In genomic region chr12:121577443-121578180, GRCh38 we compare ENCODE assay signal across 9 cellular contexts. TPM values are rescaled to one million over a fixed set of nuclear protein-coding genes. Genes with fewer than 3 reads are reported as not detected.
DNase-seq lines count a peak whose midpoint lies in the region; ATAC-seq and TF ChIP-seq lines count a peak whose summit lies in the region.
"Had no signal": no experiment of that assay in that cellular context is flagged by ENCODE, and none has a peak within 500 bp of the region (broad histone marks: within the 10 kb centered on the region; RNA-seq: fewer than 3 reads in every experiment).

No MANE protein-coding gene starts in this region.

- H3K36me3 ChIP-seq in DND-41 (ENCODE audit: insufficient read depth, low read length) = peaks cover 30% of the 10 kb centered on the region
- peaks cover 11% of the 10 kb centered on the region; the same call in 1 of the 2 replicates for H3K36me3 ChIP-seq in PC-3 (ENCODE audit: low read depth, low read length)
- peaks cover 0 to 23% (median 15%) of the 10 kb centered on the region in 4 donors for H3K36me3 ChIP-seq in esophagus muscularis mucosa
- no peaks in the 10 kb centered on the region for H3K36me3 ChIP-seq in prostate gland
- peaks cover 0 to 15% of the 10 kb centered on the region in 2 donors for H3K36me3 ChIP-seq in adrenal gland (replicated peaks in 1 of 2)

- POLR2A ChIA-PET in PC-3 (lab: Charles Lee; ENCODE audit: unreplicated experiment) = interaction anchor here (0.6 to 0.9 kb wide), 2 partner anchors 49 to 266 kb away, joined by 3 to 5 read pairs; partner anchors contain the start of gene ORAI1

- H3K4me3 ChIP-seq in DND-41 (ENCODE audit: low read depth in 1 of 2, low read length in 2 of 2) = peak overlapping the region in 1 of 2 experiments; percentile 53; a peak in 2 of 4 replicates
- peak overlapping the region; percentile 39 for H3K4me3 ChIP-seq in PC-3 (ENCODE audit: low read length)
- H3K4me3 ChIP-seq in esophagus muscularis mucosa = peak overlapping the region; percentile 65 to 90 (median 82)
- H3K4me3 ChIP-seq in prostate gland = peak overlapping the region in 1 of 2 donors; percentile 53
- no peak overlapping the region for H3K4me3 ChIP-seq in adrenal gland

- H3K9me3 ChIP-seq in DND-41 (ENCODE audit: insufficient read depth, low read length, severe bottlenecking) (no peaks in the 10 kb centered on the region), PC-3 (ENCODE audit: low read length) (no peaks in the 10 kb centered on the region), esophagus muscularis mucosa (no peaks in the 10 kb centered on the region), prostate gland (no peaks in the 10 kb centered on the region), adrenal gland (replicated peaks in 1 of 3) (no peaks in the 10 kb centered on the region)

- no peak for TF ChIP-seq EP300 in esophagus muscularis mucosa (IDR thresholded peaks at IDR 0.05)

- H3K79me2 ChIP-seq in DND-41 (ENCODE audit: insufficient read depth, low read length) (peaks cover 62% of the 10 kb centered on the region), PC-3 (ENCODE audit: low read length) (peaks cover 39% of the 10 kb centered on the region)

- no peak overlapping the region for H2AFZ ChIP-seq in DND-41 (ENCODE audit: low read depth, low read length)
- peak overlapping the region; percentile 56; the same call in 1 of the 2 replicates for H2AFZ ChIP-seq in PC-3 (ENCODE audit: low read length)

- peak overlapping the region; percentile 64 for H3K4me2 ChIP-seq in DND-41 (ENCODE audit: insufficient read depth, low read length)
- H3K4me2 ChIP-seq in PC-3 (ENCODE audit: low read length) = peak overlapping the region; percentile 82

- H3K9ac ChIP-seq in DND-41 (ENCODE audit: low read depth, low read length) = peak overlapping the region; percentile 90
- H3K9ac ChIP-seq in PC-3 (ENCODE audit: low read length) = peak overlapping the region; percentile 13

- no TSS peak for BruUV-seq in PC-3 (replicated peaks; lab: Mats Ljungman, UMichigan)

- intact Hi-C loops in PC-3 (cut with micrococcal nuclease) (no loop called here), esophagus muscularis mucosa (cut with DNase I) (no loop called here), prostate gland (cut with DNase I) (no loop called here), adrenal gland (cut with DNase I) (no loop called here)

- no peaks in the 10 kb centered on the region for H3K27me3 ChIP-seq in DND-41 (ENCODE audit: insufficient read depth, low read length, poor library complexity)
- no peaks in the 10 kb centered on the region for H3K27me3 ChIP-seq in PC-3 (ENCODE audit: low read length)
- no peaks in the 10 kb centered on the region for H3K27me3 ChIP-seq in esophagus muscularis mucosa
- H3K27me3 ChIP-seq in prostate gland (replicated peaks; ENCODE audit: insufficient read depth) = no peaks in the 10 kb centered on the region
- H3K27me3 ChIP-seq in adrenal gland = no peaks in the 10 kb centered on the region

- CTCF ChIA-PET in PC-3 (lab: Charles Lee) = interaction anchor here (0.8 to 2.0 kb wide), 3 partner anchors 25 to 90 kb away, joined by 5 to 24 read pairs (median 5); partner anchors contain the start of gene ORAI1

- H4K20me1 ChIP-seq in DND-41 (ENCODE audit: insufficient read depth, low read length) (no peaks in the 10 kb centered on the region), PC-3 (ENCODE audit: low read length) (no peaks in the 10 kb centered on the region)

- H3K4me1 ChIP-seq in DND-41 (ENCODE audit: insufficient read depth, low read length) (peaks cover 41% of the 10 kb centered on the region), PC-3 (ENCODE audit: insufficient read depth, low read length) (peaks cover 44% of the 10 kb centered on the region), esophagus muscularis mucosa (peaks cover 40 to 62% (median 55%) of the 10 kb centered on the region in 4 donors), prostate gland (replicated peaks) (no peaks in the 10 kb centered on the region), adrenal gland (replicated peaks in 1 of 2) (peaks cover 25 to 50% of the 10 kb centered on the region in 2 donors)

- peaks cover 9% of the 10 kb centered on the region for H3F3A ChIP-seq in PC-3 (ENCODE audit: low read length, unreplicated experiment)

- 89% methylated on average over 9 of the region's 10 CpGs for WGBS in esophagus muscularis mucosa
- 86% methylated on average over 10 of the region's 10 CpGs for WGBS in prostate gland
- 84 to 94% (median 87%) methylated on average over 7 to 10 of the region's 10 CpGs for WGBS in adrenal gland, 4 donors

- TF ChIP-seq CTCF in DND-41 (IDR thresholded peaks at IDR 0.05; ENCODE audit: borderline replicate concordance, extremely low read depth, low read length, poor library complexity, severe bottlenecking) = no peak
- TF ChIP-seq CTCF in PC-3 (conservative IDR thresholded peaks at IDR 0.05; ENCODE audit: low read depth, low read length) = no peak
- no peak for TF ChIP-seq CTCF in esophagus muscularis mucosa (IDR thresholded peaks at IDR 0.05)
- TF ChIP-seq CTCF in prostate gland (IDR thresholded peaks at IDR 0.05) = no peak
- TF ChIP-seq CTCF in adrenal gland (IDR thresholded peaks at IDR 0.05) = no peak
- no peak for TF ChIP-seq CTCF in GM20000 (IDR thresholded peaks at IDR 0.05; ENCODE audit: extremely low read depth, missing control alignments)

- DNase-seq in DND-41 = no peak
- DNase-seq in PC-3 = no peak
- no peak for DNase-seq in esophagus muscularis mucosa (ENCODE audit: extremely low spot score)
- DNase-seq in prostate gland (ENCODE audit: low spot score) = no peak
- DNase-seq in NCI-H446 (lab: John Stamatoyannopoulos, UW) = no peak
- no peak for DNase-seq in adrenal gland
- no peak for DNase-seq in GM20000 (ENCODE audit: low spot score)
- DNase-seq in SK-N-DZ (ENCODE audit: low spot score) = no peak
- DNase-seq: erythroblast had no signal

- TF ChIP-seq POLR2A in esophagus muscularis mucosa (IDR thresholded peaks at IDR 0.05; ENCODE audit: low read depth) (no peak), prostate gland (IDR thresholded peaks at IDR 0.05) (no peak), adrenal gland (IDR thresholded peaks at IDR 0.05) (no peak)

- H3K27ac ChIP-seq in DND-41 (ENCODE audit: low read length) (peak overlapping the region; percentile 50), PC-3 (ENCODE audit: low read length) (peak overlapping the region; percentile 84), esophagus muscularis mucosa (replicated peaks in 1 of 4) (peak overlapping the region; percentile 84 to 93 (median 90)), prostate gland (peak overlapping the region; percentile 36 to 49), adrenal gland (peak overlapping the region in 2 of 5 donors; percentile 54 to 62)

- no peak for ATAC-seq in DND-41 (ENCODE audit: insufficient read depth, low read depth)
- ATAC-seq in PC-3 = peak; percentile 20

- H3K9me2 ChIP-seq in PC-3 (replicated peaks; ENCODE audit: low read length) = no peaks in the 10 kb centered on the region

RNA-seq across cellular contexts. Expression of gene KDM2B, which starts 3.2 kb away (rescaled TPM):
- total RNA-seq in PC-3 (2014; rRNA removed) (52.5 and 72.3 TPM in 2 replicates), esophagus muscularis mucosa (10 to 100 TPM; 13.6 to 23.5 (median 20.0) TPM), prostate gland (10 to 100 TPM; 18.1 to 39.3 TPM), adrenal gland (10 to 100 TPM in 7 of 8 donors, 1 to 10 TPM in 1; 9.1 to 40.6 (median 18.0) TPM)
- 10 to 100 TPM in 2 of 3 donors, 1 to 10 TPM in 1; 5.0 to 19.7 (median 10.2) TPM for polyA plus RNA-seq in adrenal gland
- polyA plus RNA-seq in SK-N-DZ (2014; cell fraction: cytosol; rRNA removed) = 62.0 and 69.7 TPM in 2 replicates
- 63.0 and 94.1 TPM in 2 replicates for polyA plus RNA-seq in SK-N-DZ (2014; cell fraction: nucleus; rRNA removed)

RNA-seq across cellular contexts. Expression of gene ORAI1, which starts 48.7 kb away (rescaled TPM):
- 31.4 and 35.0 TPM in 2 replicates for total RNA-seq in PC-3 (2014; rRNA removed)
- total RNA-seq in esophagus muscularis mucosa = 10 to 100 TPM in 2 of 4 donors, 1 to 10 TPM in 2; 7.1 to 17.7 (median 13.5) TPM
- 10 to 100 TPM in 1 of 2 donors, 1 to 10 TPM in 1; 5.5 to 71.1 TPM for total RNA-seq in prostate gland
- total RNA-seq in adrenal gland = 10 to 100 TPM in 5 of 8 donors, 1 to 10 TPM in 3; 4.9 to 16.1 (median 10.4) TPM
- polyA plus RNA-seq in adrenal gland = 1 to 10 TPM; 1.9 to 4.1 (median 2.9) TPM
- polyA plus RNA-seq in SK-N-DZ (2014; cell fraction: cytosol; rRNA removed) = 10.9 TPM in 2 replicates
- 3.4 and 6.0 TPM in 2 replicates for polyA plus RNA-seq in SK-N-DZ (2014; cell fraction: nucleus; rRNA removed)

Comparison
In these comparisons a context has a peak if more than half of its experiments do, and no peak if none do; other contexts are left out.
1. H3K4me3 ChIP-seq: peak in PC-3 (single experiment) and esophagus muscularis mucosa (4 of 4); none in adrenal gland (0 of 4).